ENCODE assay signal across 8 cellular contexts in the genomic region with DNA sequence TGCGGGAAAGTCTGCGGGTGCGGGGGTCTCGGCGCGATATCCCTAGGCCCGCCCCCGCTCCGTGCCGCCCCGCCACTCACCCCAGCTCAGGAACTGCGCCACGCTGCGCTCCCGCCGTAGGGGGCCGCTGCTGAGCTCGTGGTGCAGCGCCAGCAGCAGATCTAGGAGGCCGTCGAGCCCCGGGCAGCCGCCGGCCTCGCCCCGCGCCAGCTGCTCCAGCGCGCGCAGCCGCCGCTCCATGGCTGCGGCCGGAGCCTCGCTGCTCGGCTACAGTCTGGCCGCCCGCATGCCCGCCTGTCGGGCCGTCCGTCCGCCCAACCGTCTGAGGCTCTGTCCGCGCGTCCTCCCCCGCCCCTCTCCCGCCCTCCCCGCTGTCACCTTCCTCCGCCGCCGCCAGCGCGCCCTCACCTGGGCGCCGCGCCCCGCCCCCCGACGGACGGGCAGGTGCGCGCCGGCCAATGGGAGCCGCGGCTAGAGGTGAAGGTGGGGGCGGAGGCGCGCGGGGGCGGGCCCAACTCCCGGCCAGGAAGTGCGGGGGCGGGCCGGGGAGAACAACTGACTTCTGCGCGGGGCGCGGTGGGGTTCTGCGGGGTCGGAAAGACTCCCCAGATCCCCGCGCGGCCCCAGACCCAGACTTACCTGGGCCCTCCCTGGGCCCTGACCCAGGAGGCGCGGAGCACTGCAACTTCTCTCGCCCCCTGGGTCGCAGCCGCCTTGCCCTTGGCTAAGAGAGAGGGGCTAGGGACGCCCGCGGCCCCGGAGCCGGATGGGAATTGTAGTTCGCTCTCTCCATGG. TPM values are rescaled to one million over a fixed set of nuclear protein-coding genes. Genes with fewer than 3 reads are reported as not detected.
DNase-seq lines count a peak whose midpoint lies in the region; ATAC-seq, FAIRE-seq and TF ChIP-seq lines count a peak whose summit lies in the region.

CDC42BPG (minus strand) TSS at position 324 of the 795 bp plus-strand sequence; CDS start at position 240, 84 bp downstream.

- H3K27me3 ChIP-seq in Loucy (ENCODE audit: insufficient read depth, low read length, poor library complexity, severe bottlenecking) (no peaks in the 10 kb centered on the region), RWPE2 (ENCODE audit: insufficient read depth, poor library complexity, severe bottlenecking) (no peaks in the 10 kb centered on the region), pancreas (no peaks in the 10 kb centered on the region)

- H3K4me3 Mint-ChIP-seq in activated naive CD4-positive, alpha-beta T cell treated with anti-CD3 and anti-CD28 coated beads, Interleukin-2, amount 10 ng/mL, durations not matched to agents 7 days and 5 days = peak within 1 kb of the TSS; percentile 75

- peak within 1 kb of the TSS; percentile 99 for H3K27ac ChIP-seq in RWPE2 (ENCODE audit: poor library complexity, severe bottlenecking)
- H3K27ac ChIP-seq in pancreas = peak within 1 kb of the TSS; percentile 64 to 86 (median 78)

- peaks cover 45% of the 10 kb centered on the region for H3K4me1 Mint-ChIP-seq in activated naive CD4-positive, alpha-beta T cell treated with anti-CD3 and anti-CD28 coated beads, Interleukin-2, amount 10 ng/mL, durations not matched to agents 7 days and 5 days

- DNase-seq in G401 (ENCODE audit: low spot score) (peak; percentile 63), RWPE2 (ENCODE audit: low spot score) (peak; percentile 92), germinal center (ENCODE audit: low spot score) (peak; percentile 90), pancreas (peak; percentile 85 to 95 (median 93)), putamen (ENCODE audit: low spot score) (no peak)
- peak; percentile 80 for DNase-seq in activated naive CD4-positive, alpha-beta T cell treated with anti-CD3 and anti-CD28 coated beads, Interleukin-2, amount 10 ng/mL, durations not matched to agents 7 days and 5 days

- H3K9me2 ChIP-seq in Loucy (replicated peaks; ENCODE audit: low read depth, low read length) = no peaks in the 10 kb centered on the region

- in situ Hi-C loops in G401 (cut with HindIII; ENCODE audit: low sequenced_read_pairs) = loop anchor here (5.0 kb wide), 1 partner anchor 48 kb away; no protein-coding TSS in a partner anchor

- H3K4me1 ChIP-seq in Loucy (ENCODE audit: insufficient read depth, low read length, poor library complexity, severe bottlenecking) (peaks cover 8% of the 10 kb centered on the region), RWPE2 (ENCODE audit: insufficient read depth, poor library complexity, severe bottlenecking) (peaks cover 12% of the 10 kb centered on the region), pancreas (peaks cover 14 to 19% (median 16%) of the 10 kb centered on the region in 3 donors)

- H3F3A ChIP-seq in Loucy (ENCODE audit: low read depth) = no peaks in the 10 kb centered on the region

- H3K79me2 ChIP-seq in Loucy (ENCODE audit: insufficient read depth, low read length) = no peaks in the 10 kb centered on the region

- peak within 1 kb of the TSS; percentile 45; the same call in 1 of the 2 replicates for H2AFZ ChIP-seq in Loucy (ENCODE audit: low read length)

- no peak within 1 kb of the TSS for H3K27ac Mint-ChIP-seq in activated naive CD4-positive, alpha-beta T cell treated with anti-CD3 and anti-CD28 coated beads, Interleukin-2, amount 10 ng/mL, durations not matched to agents 7 days and 5 days

- TF ChIP-seq CTCF in Loucy (conservative IDR thresholded peaks at IDR 0.05; ENCODE audit: low read length) = peak; percentile 35; the same call in 1 of the 2 replicates
- peak; percentile 80 for TF ChIP-seq CTCF in RWPE2 (IDR thresholded peaks at IDR 0.05; ENCODE audit: poor library complexity, severe bottlenecking)
- TF ChIP-seq CTCF in pancreas (IDR thresholded peaks at IDR 0.05) = peak; percentile 47 to 59 (median 48)

- H3K9me3 Mint-ChIP-seq in activated naive CD4-positive, alpha-beta T cell treated with anti-CD3 and anti-CD28 coated beads, Interleukin-2, amount 10 ng/mL, durations not matched to agents 7 days and 5 days = no peaks in the 10 kb centered on the region

- ATAC-seq in RWPE2 (ENCODE audit: low read depth) (peak; percentile 35), pancreas (peak; percentile 74 to 86 (median 78)), GM19395 (IDR thresholded peaks at IDR 0.05; ENCODE audit: unreplicated experiment) (no peak)

- intact Hi-C loops in pancreas (cut with DNase I) = loop anchor here in 1 of 3 donors (5.0 kb wide), 1 partner anchor 53 kb away; no protein-coding TSS in a partner anchor

- peak within 1 kb of the TSS; percentile 44 for H3K4me2 ChIP-seq in Loucy (ENCODE audit: low read depth, low read length, poor library complexity, severe bottlenecking)

- no peak for FAIRE-seq in pancreas (lab: Jason Lieb, UNC)

- no peaks in the 10 kb centered on the region for H4K20me1 ChIP-seq in Loucy (ENCODE audit: insufficient read depth, low read length, poor library complexity, severe bottlenecking)

- CTCF ChIA-PET in activated naive CD4-positive, alpha-beta T cell treated with anti-CD3 and anti-CD28 coated beads, Interleukin-2, amount 10 ng/mL, durations not matched to agents 7 days and 5 days (lab: Charles Lee) = interaction anchor here (0.7 to 16.4 kb wide), 12 partner anchors 9 to 273 kb away, joined by 3 to 592 read pairs (median 4); partner anchors contain the start of genes ARL2, BATF2, EHD1 and RASGRP2

- peaks cover 4% of the 10 kb centered on the region for H3K27me3 Mint-ChIP-seq in activated naive CD4-positive, alpha-beta T cell treated with anti-CD3 and anti-CD28 coated beads, Interleukin-2, amount 10 ng/mL, durations not matched to agents 7 days and 5 days

- H3K36me3 ChIP-seq in Loucy (ENCODE audit: insufficient read depth, low read length) (no peaks in the 10 kb centered on the region), RWPE2 (ENCODE audit: low read depth) (peaks cover 19% of the 10 kb centered on the region), pancreas (peaks cover 0 to 5% (median 0%) of the 10 kb centered on the region in 3 donors)

- no peaks in the 10 kb centered on the region for H3K36me3 Mint-ChIP-seq in activated naive CD4-positive, alpha-beta T cell treated with anti-CD3 and anti-CD28 coated beads, Interleukin-2, amount 10 ng/mL, durations not matched to agents 7 days and 5 days

- no peak within 1 kb of the TSS for H3K9ac ChIP-seq in Loucy (ENCODE audit: low read depth, low read length, poor library complexity, severe bottlenecking)

- H3K4me3 ChIP-seq in Loucy (ENCODE audit: low read length, poor library complexity, severe bottlenecking) (peak within 1 kb of the TSS; percentile 63), RWPE2 (ENCODE audit: severe bottlenecking) (peak within 1 kb of the TSS; percentile 47), pancreas (peak within 1 kb of the TSS; percentile 37 to 71 (median 54))

- WGBS in pancreas, 2 donors = 0 to 1% methylated on average over 80 to 96 of the region's 96 CpGs

- H3K9me3 ChIP-seq in Loucy (ENCODE audit: insufficient read depth, low read depth, low read length) (no peaks in the 10 kb centered on the region), RWPE2 (ENCODE audit: severe bottlenecking) (no peaks in the 10 kb centered on the region), pancreas (no peaks in the 10 kb centered on the region)

RNA-seq across cellular contexts. Expression of gene CDC42BPG, which starts in this region (rescaled TPM):
- total RNA-seq in G401 (2014; rRNA removed; shearing (Covaris generic)) = 1.6 and 2.3 TPM in 2 replicates
- 10 to 100 TPM in 5 of 6 donors, 1 to 10 TPM in 1; 9.7 to 16.8 (median 12.7) TPM for total RNA-seq in pancreas
- 10 to 100 TPM; 11.6 to 23.8 TPM for polyA plus RNA-seq in pancreas
